ENCODE assay signal across 1 cellular context in the genomic region with DNA sequence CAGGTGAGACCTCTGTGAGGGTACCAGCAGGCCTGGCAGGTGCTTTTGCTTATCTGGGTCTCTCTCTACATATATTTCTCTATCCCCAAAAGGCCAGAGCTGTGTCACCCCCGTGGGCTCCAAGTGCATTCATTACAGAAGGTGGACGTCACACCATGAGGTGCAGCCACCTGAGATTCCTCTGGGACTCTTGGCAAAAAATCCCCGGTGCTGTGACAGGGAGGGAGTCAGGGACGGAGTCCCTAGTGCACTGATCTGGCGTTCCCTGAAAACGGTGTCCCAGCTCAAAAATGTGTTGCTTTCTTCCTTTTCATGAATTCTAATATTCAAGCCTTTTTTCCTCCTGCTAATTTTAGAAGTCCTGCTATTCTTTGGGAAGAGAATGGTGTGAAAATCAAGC.
TF ChIP-seq lines count a peak whose summit lies in the region.

No MANE protein-coding gene starts in this region.

TF ChIP-seq in IMR-90, 13 proteins besides CTCF, POLR2A, EP300 and RAD21:
- TF ChIP-seq MXI1 (IDR thresholded peaks at IDR 0.05; ENCODE audit: borderline replicate concordance, low read depth, low read length) (no peak), RFX5 (IDR thresholded peaks at IDR 0.05; ENCODE audit: low read depth, low read length) (no peak), MAZ (IDR thresholded peaks at IDR 0.05; ENCODE audit: borderline replicate concordance, low read depth, low read length) (no peak)
- TF ChIP-seq, protein P1, sequence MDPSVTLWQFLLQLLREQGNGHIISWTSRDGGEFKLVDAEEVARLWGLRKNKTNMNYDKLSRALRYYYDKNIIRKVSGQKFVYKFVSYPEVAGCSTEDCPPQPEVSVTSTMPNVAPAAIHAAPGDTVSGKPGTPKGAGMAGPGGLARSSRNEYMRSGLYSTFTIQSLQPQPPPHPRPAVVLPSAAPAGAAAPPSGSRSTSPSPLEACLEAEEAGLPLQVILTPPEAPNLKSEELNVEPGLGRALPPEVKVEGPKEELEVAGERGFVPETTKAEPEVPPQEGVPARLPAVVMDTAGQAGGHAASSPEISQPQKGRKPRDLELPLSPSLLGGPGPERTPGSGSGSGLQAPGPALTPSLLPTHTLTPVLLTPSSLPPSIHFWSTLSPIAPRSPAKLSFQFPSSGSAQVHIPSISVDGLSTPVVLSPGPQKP (IDR thresholded peaks at IDR 0.05; ENCODE audit: borderline replicate concordance, low read depth, low read length) = no peak
